1 cellular context compared by ENCODE assay signal in the genomic region with DNA sequence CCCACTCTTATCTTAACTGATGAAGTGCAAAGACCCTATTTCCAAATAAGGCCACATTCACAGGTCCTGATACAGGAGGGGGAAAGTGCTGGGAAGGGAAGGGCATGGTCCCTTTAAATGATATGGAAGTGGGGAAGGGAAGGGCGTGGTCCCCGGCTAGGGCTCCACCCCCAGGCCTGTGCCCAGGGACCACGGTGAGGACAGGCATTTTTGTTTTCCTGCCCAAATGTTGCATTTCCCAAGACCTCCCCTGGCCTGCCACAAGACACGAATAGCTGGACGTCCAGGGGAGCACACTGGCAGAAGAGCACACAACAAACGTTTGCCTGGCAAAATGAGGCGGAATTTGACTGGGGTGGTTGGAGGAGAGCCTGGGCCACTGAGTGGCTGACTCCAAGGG.
A peak's percentile ranks its signal among the peaks of the same experiment; 100 is the strongest.
TF ChIP-seq lines count a peak whose summit lies in the region.

No MANE protein-coding gene starts in this region.

TF ChIP-seq in K562, 482 proteins besides CTCF, POLR2A, EP300 and RAD21 (continued from another document):
- TF ChIP-seq ZFP36 (IDR thresholded peaks at IDR 0.05; ENCODE audit: low read depth, low read length, partially characterized antibody) (no peak), SRSF9 (IDR thresholded peaks at IDR 0.05; ENCODE audit: borderline replicate concordance, low read depth, low read length) (no peak), ZNF79 (CRISPR knock-in tag; IDR thresholded peaks at IDR 0.05; ENCODE audit: low read depth) (0 out of 2 replicates have a peak, but pooled peaks have one; percentile 13), L3MBTL2 (IDR thresholded peaks at IDR 0.05) (0 out of 2 replicates have a peak, but pooled peaks have one; percentile 8), OTX1 (CRISPR knock-in tag; IDR thresholded peaks at IDR 0.05) (peak; percentile 50; the same call in 1 of the 2 replicates), DDX20 (tag; IDR thresholded peaks at IDR 0.05; ENCODE audit: low read depth) (no peak), RNF2 (IDR thresholded peaks at IDR 0.05) (no peak), GMEB1 (CRISPR knock-in tag; IDR thresholded peaks at IDR 0.05) (0 out of 2 replicates have a peak, but pooled peaks have one; percentile 40), KLF1 (tag; IDR thresholded peaks at IDR 0.05) (peak; percentile 64; the same call in 1 of the 2 replicates), SPI1 (IDR thresholded peaks at IDR 0.05; ENCODE audit: borderline replicate concordance, low read depth, low read length) (0 out of 2 replicates have a peak, but pooled peaks have one; percentile 27), ZBTB26 (CRISPR knock-in tag; IDR thresholded peaks at IDR 0.05) (0 out of 2 replicates have a peak, but pooled peaks have one; percentile 36), PRDM10 (IDR thresholded peaks at IDR 0.05; ENCODE audit: partially characterized antibody) (peak; percentile 9), FOXA3 (CRISPR knock-in tag; conservative IDR thresholded peaks at IDR 0.05 in 1 of 2, IDR thresholded peaks at IDR 0.05 in 1 of 2) (no peak)
- TF ChIP-seq, protein P1, sequence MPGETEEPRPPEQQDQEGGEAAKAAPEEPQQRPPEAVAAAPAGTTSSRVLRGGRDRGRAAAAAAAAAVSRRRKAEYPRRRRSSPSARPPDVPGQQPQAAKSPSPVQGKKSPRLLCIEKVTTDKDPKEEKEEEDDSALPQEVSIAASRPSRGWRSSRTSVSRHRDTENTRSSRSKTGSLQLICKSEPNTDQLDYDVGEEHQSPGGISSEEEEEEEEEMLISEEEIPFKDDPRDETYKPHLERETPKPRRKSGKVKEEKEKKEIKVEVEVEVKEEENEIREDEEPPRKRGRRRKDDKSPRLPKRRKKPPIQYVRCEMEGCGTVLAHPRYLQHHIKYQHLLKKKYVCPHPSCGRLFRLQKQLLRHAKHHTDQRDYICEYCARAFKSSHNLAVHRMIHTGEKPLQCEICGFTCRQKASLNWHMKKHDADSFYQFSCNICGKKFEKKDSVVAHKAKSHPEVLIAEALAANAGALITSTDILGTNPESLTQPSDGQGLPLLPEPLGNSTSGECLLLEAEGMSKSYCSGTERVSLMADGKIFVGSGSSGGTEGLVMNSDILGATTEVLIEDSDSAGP (CRISPR knock-in tag; IDR thresholded peaks at IDR 0.05): peak; percentile 95
- TF ChIP-seq, protein P2, sequence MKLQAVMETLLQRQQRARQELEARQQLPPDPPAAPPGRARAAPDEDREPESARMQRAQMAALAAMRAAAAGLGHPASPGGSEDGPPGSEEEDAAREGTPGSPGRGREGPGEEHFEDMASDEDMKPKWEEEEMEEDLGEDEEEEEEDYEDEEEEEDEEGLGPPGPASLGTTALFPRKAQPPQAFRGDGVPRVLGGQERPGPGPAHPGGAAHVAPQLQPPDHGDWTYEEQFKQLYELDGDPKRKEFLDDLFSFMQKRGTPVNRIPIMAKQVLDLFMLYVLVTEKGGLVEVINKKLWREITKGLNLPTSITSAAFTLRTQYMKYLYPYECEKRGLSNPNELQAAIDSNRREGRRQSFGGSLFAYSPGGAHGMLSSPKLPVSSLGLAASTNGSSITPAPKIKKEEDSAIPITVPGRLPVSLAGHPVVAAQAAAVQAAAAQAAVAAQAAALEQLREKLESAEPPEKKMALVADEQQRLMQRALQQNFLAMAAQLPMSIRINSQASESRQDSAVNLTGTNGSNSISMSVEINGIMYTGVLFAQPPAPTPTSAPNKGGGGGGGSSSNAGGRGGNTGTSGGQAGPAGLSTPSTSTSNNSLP (IDR thresholded peaks at IDR 0.05; ENCODE audit: borderline replicate concordance, low read depth, low read length): 0 out of 2 replicates have a peak, but pooled peaks have one; percentile 27
